9 cellular contexts compared by ENCODE assay signal in genomic region chr7:11373546-11374142, GRCh38.
DNase-seq lines count a peak whose midpoint lies in the region; ATAC-seq, FAIRE-seq and TF ChIP-seq lines count a peak whose summit lies in the region.
"Had no signal": no experiment of that assay in that cellular context is flagged by ENCODE, and none has a peak within 500 bp of the region (broad histone marks: within the 10 kb centered on the region; RNA-seq: fewer than 3 reads in every experiment).

No MANE protein-coding gene starts in this region.

- H3K36me3 ChIP-seq in kidney epithelial cell (ENCODE audit: control insufficient read depth, insufficient read depth, low read length) = no peaks in the 10 kb centered on the region

- no peak overlapping the region for H3K4me3 ChIP-seq in kidney epithelial cell (ENCODE audit: low read depth, low read length)

- DNase-seq in D721Med (ENCODE audit: insufficient read length, low spot score) (no peak), SHP77 treated with DMSO at 0.1 percent for 48 hours (lab: John Stamatoyannopoulos, UW) (peak; percentile 42), kidney epithelial cell (ENCODE audit: low read depth) (no peak), NCI-H2029 treated with DMSO at 0.1 percent for 48 hours (lab: John Stamatoyannopoulos, UW) (no peak), HPDE6-E6E7 (ENCODE audit: extremely low spot score) (no peak)
- no peak for DNase-seq in activated naive CD4-positive, alpha-beta T cell treated with Interleukin-2 at 50 U/mL for 16 hours
- DNase-seq: activated T-cell treated with anti-CD3 and anti-CD28 coated beads, Interleukin-2, amount 50 U/mL, for 48 hours had no signal

- FAIRE-seq in D721Med (lab: Jason Lieb, UNC) = peak; percentile 85

- peak; percentile 69 for TF ChIP-seq CTCF in D721Med (IDR thresholded peaks at IDR 0.05; ENCODE audit: insufficient read depth, missing control alignments)
- TF ChIP-seq CTCF in kidney epithelial cell (IDR thresholded peaks at IDR 0.05; ENCODE audit: insufficient read depth, low read length, poor library complexity, severe bottlenecking) = peak; percentile 55

- no peaks in the 10 kb centered on the region for H3K27me3 ChIP-seq in kidney epithelial cell (ENCODE audit: control insufficient read depth, insufficient read depth, low read length)

- ATAC-seq in HG03442 (IDR thresholded peaks at IDR 0.05; ENCODE audit: unreplicated experiment) = peak; percentile 48
- no peak for ATAC-seq in HG03108 (IDR thresholded peaks at IDR 0.05; ENCODE audit: unreplicated experiment)
